In genomic region chr4:94214703-94215360, GRCh38 we compare ENCODE assay signal across 18 cellular contexts. TPM values are rescaled to one million over a fixed set of nuclear protein-coding genes. Genes with fewer than 3 reads are reported as not detected.
A peak's percentile ranks its signal among the peaks of the same experiment; 100 is the strongest.
DNase-seq lines count a peak whose midpoint lies in the region; ATAC-seq, FAIRE-seq and TF ChIP-seq lines count a peak whose summit lies in the region.
"Had no signal": no experiment of that assay in that cellular context is flagged by ENCODE, and none has a peak within 500 bp of the region (broad histone marks: within the 10 kb centered on the region; RNA-seq: fewer than 3 reads in every experiment).

No MANE protein-coding gene starts in this region.

- TF ChIP-seq EP300 in GM12878 (IDR thresholded peaks at IDR 0.05; ENCODE audit: borderline replicate concordance in 1 of 2, control insufficient read depth in 1 of 2, low read depth in 2 of 2, low read length in 2 of 2): no peak

- intact Hi-C loops in CD4-positive, alpha-beta memory T cell (cut with micrococcal nuclease): no loop called here
- intact Hi-C loops in GM12878 (cut with micrococcal nuclease; ENCODE audit: unreplicated experiment): no loop called here
- intact Hi-C loops in gastrocnemius medialis (cut with DNase I; ENCODE audit: low total_unique reads): no loop called here

- H3K79me2 ChIP-seq in GM12878 (ENCODE audit: control insufficient read depth, insufficient read depth, low read length): peaks cover 15% of the 10 kb centered on the region

- H3K27ac Mint-ChIP-seq in CD4-positive, alpha-beta memory T cell: peak overlapping the region in 6 of 7 donors; percentile 13 to 88 (median 42)

- H3K9me3 Mint-ChIP-seq in CD4-positive, alpha-beta memory T cell: peaks cover 0 to 3% (median 0%) of the 10 kb centered on the region in 8 donors

- no peak for DNase-seq in CD4-positive, alpha-beta memory T cell
- DNase-seq in GM12878 (ENCODE audit: low read depth, low spot score): no peak
- no peak for DNase-seq in gastrocnemius medialis
- DNase-seq in C1 segment of cervical spinal cord (lab: John Stamatoyannopoulos, UW): no peak
- DNase-seq: dermis blood vessel endothelial cell, foreskin melanocyte, left cardiac atrium, NCI-H1105, NCI-H2107, NCI-H526, spleen, WERI-Rb-1 had no signal

- TF ChIP-seq RAD21 in GM12878 (IDR thresholded peaks at IDR 0.05; ENCODE audit: insufficient read depth, low read depth, low read length): no peak

- in situ Hi-C loops in GM12878 (cut with MboI): no loop called here
- in situ Hi-C loops in gastrocnemius medialis (cut with MboI; ENCODE audit: low sequenced_read_pairs in 4 of 4): no loop called here

- 81% methylated on average over 5 of the region's 5 CpGs for WGBS in GM12878 (ENCODE audit: insufficient coverage, insufficient replicate concordance, low lambda C conversion rate, missing lambda C conversion rate)

- FAIRE-seq in GM12878 (lab: Jason Lieb, UNC): no peak

- H4K20me1 ChIP-seq in GM12878 (ENCODE audit: control insufficient read depth, insufficient read depth): no peaks in the 10 kb centered on the region

- no peaks in the 10 kb centered on the region for H3K27me3 ChIP-seq in CD4-positive, alpha-beta memory T cell (ENCODE audit: insufficient read depth, low read length)
- H3K27me3 ChIP-seq in GM12878 (replicated peaks in 1 of 2; ENCODE audit: control insufficient read depth in 2 of 2, insufficient read depth in 2 of 2, low read length in 1 of 2) (no peaks in the 10 kb centered on the region), gastrocnemius medialis (no peaks in the 10 kb centered on the region)
- H3K27me3 ChIP-seq: spleen had no signal

- no TSS peak for BruUV-seq in GM12878 (replicated peaks; lab: Mats Ljungman, UMichigan)

- RAD21 ChIA-PET in GM12878 (lab: Charles Lee; ENCODE audit: unreplicated experiment): no interaction called here

- H3K36me3 Mint-ChIP-seq in CD4-positive, alpha-beta memory T cell: peaks cover 56 to 60% of the 10 kb centered on the region in 2 donors

- POLR2A ChIA-PET in CD4-positive, alpha-beta memory T cell (lab: Charles Lee; ENCODE audit: partially characterized antibody): no interaction called here
- POLR2A ChIA-PET in GM12878 (lab: Charles Lee): no interaction called here

- no peak overlapping the region for H3K4me2 ChIP-seq in GM12878 (ENCODE audit: control insufficient read depth, insufficient read depth)
- H3K4me2 ChIP-seq: KMS-11 had no signal

- H3K9me3 ChIP-seq in CD4-positive, alpha-beta memory T cell (ENCODE audit: control insufficient read depth in 1 of 2, low read length in 2 of 2): no peaks in the 10 kb centered on the region
- peaks cover 2% of the 10 kb centered on the region; the same call in 1 of the 3 replicates for H3K9me3 ChIP-seq in GM12878 (replicated peaks; ENCODE audit: control insufficient read depth, insufficient read depth, low read length)
- H3K9me3 ChIP-seq in gastrocnemius medialis: no peaks in the 10 kb centered on the region
- H3K9me3 ChIP-seq: spleen had no signal

- H3K4me1 Mint-ChIP-seq in CD4-positive, alpha-beta memory T cell: peaks cover 31 to 58% (median 51%) of the 10 kb centered on the region in 4 donors

- ATAC-seq in GM18498 (IDR thresholded peaks at IDR 0.05; ENCODE audit: unreplicated experiment) (peak; percentile 80), HG03439 (IDR thresholded peaks at IDR 0.05; ENCODE audit: unreplicated experiment) (peak; percentile 74), GM12878 (peak; percentile 81), SK-N-SH treated with all-trans-retinoic acid at 6 μM for 48 hours (no peak), gastrocnemius medialis (no peak)
- ATAC-seq: left cardiac atrium, Right ventricle myocardium inferior had no signal

- no peak for TF ChIP-seq POLR2A in GM12878 (IDR thresholded peaks at IDR 0.05; ENCODE audit: low read depth, low read length)
- TF ChIP-seq POLR2A in gastrocnemius medialis (IDR thresholded peaks at IDR 0.05): no peak

- peaks cover 32% of the 10 kb centered on the region for H3K4me1 ChIP-seq in CD4-positive, alpha-beta memory T cell (ENCODE audit: insufficient read depth, low read length)
- H3K4me1 ChIP-seq in GM12878 (ENCODE audit: control insufficient read depth, insufficient read depth, low read length) (no peaks in the 10 kb centered on the region), gastrocnemius medialis (peaks cover 6 to 10% of the 10 kb centered on the region in 2 donors)

- CTCF ChIA-PET in CD4-positive, alpha-beta memory T cell (lab: Charles Lee; ENCODE audit: partially characterized antibody): no interaction called here
- CTCF ChIA-PET in GM12878 (lab: Yijun Ruan, JAX): no interaction called here

- SMC1A ChIA-PET in GM12878 (lab: Charles Lee; ENCODE audit: uncharacterized antibody, unreplicated experiment): no interaction called here

- TF ChIP-seq CTCF in GM12878 (IDR thresholded peaks at IDR 0.05 in 2 of 3, conservative IDR thresholded peaks at IDR 0.05 in 1 of 3; ENCODE audit: control insufficient read depth in 2 of 3, extremely low read depth in 1 of 3, insufficient read depth in 1 of 3, low read depth in 3 of 3, low read length in 3 of 3) (no peak), gastrocnemius medialis (IDR thresholded peaks at IDR 0.05 in 4 of 5, conservative IDR thresholded peaks at IDR 0.05 in 1 of 5) (no peak)

- no peak overlapping the region for H3K4me3 ChIP-seq in CD4-positive, alpha-beta memory T cell (ENCODE audit: low read length in 2 of 2)
- no peak overlapping the region for H3K4me3 ChIP-seq in GM12878
- no peak overlapping the region for H3K4me3 ChIP-seq in gastrocnemius medialis
- H3K4me3 ChIP-seq: spleen had no signal

- H3K27me3 Mint-ChIP-seq in CD4-positive, alpha-beta memory T cell: no peaks in the 10 kb centered on the region

- H3K27ac ChIP-seq in CD4-positive, alpha-beta memory T cell (ENCODE audit: low read depth, low read length): no peak overlapping the region
- no peak overlapping the region for H3K27ac ChIP-seq in GM12878 (ENCODE audit: control insufficient read depth, insufficient read depth)
- no peak overlapping the region for H3K27ac ChIP-seq in gastrocnemius medialis
- H3K27ac ChIP-seq: epithelial cell of prostate, KMS-11, spleen, WERI-Rb-1 had no signal

- no peak overlapping the region for H3K9ac ChIP-seq in GM12878 (ENCODE audit: control insufficient read depth, insufficient read depth, low read length)
- H3K9ac ChIP-seq: KMS-11 had no signal

- peaks cover 8% of the 10 kb centered on the region for H3K36me3 ChIP-seq in CD4-positive, alpha-beta memory T cell (ENCODE audit: insufficient read depth, low read length)
- peaks cover 0 to 17% of the 10 kb centered on the region in 2 experiments; a peak in 1 of 4 replicates for H3K36me3 ChIP-seq in GM12878 (ENCODE audit: control insufficient read depth in 2 of 2, insufficient read depth in 2 of 2, low read length in 1 of 2)
- H3K36me3 ChIP-seq in gastrocnemius medialis: peaks cover 0 to 33% of the 10 kb centered on the region in 2 donors

- no peak overlapping the region for H2AFZ ChIP-seq in GM12878 (ENCODE audit: control insufficient read depth, low read depth, low read length)

- peak overlapping the region in 4 of 8 donors; percentile 4 to 58 (median 34) for H3K4me3 Mint-ChIP-seq in CD4-positive, alpha-beta memory T cell

TF ChIP-seq in GM12878, 131 proteins besides CTCF, POLR2A, EP300 and RAD21 (continues in another document):
- TF ChIP-seq SPI1 (IDR thresholded peaks at IDR 0.05; ENCODE audit: borderline replicate concordance, insufficient read depth, low read depth, low read length) (no peak), ATF7 (IDR thresholded peaks at IDR 0.05; ENCODE audit: low read depth) (0 out of 2 replicates have a peak, but pooled peaks have one; percentile 24)

TF ChIP-seq in SK-N-SH treated with all-trans-retinoic acid at 6 μM for 48 hours, 23 proteins besides CTCF, POLR2A, EP300 and RAD21 (continues in another document):
- no peak for TF ChIP-seq ARNTL (CRISPR knock-in tag; IDR thresholded peaks at IDR 0.05; ENCODE audit: borderline replicate concordance, low read depth)
- TF ChIP-seq PPARA (CRISPR knock-in tag; IDR thresholded peaks at IDR 0.05; ENCODE audit: borderline replicate concordance): no peak
- TF ChIP-seq RARB (CRISPR knock-in tag; IDR thresholded peaks at IDR 0.05): no peak
- no peak for TF ChIP-seq ESRRG (CRISPR knock-in tag; IDR thresholded peaks at IDR 0.05)
- no peak for TF ChIP-seq ZNF70 (CRISPR knock-in tag; IDR thresholded peaks at IDR 0.05)
- no peak for TF ChIP-seq TOX (CRISPR knock-in tag; IDR thresholded peaks at IDR 0.05; ENCODE audit: borderline replicate concordance)
- no peak for TF ChIP-seq OSR1 (CRISPR knock-in tag; IDR thresholded peaks at IDR 0.05)
- TF ChIP-seq ZC3H10 (CRISPR knock-in tag; IDR thresholded peaks at IDR 0.05): no peak

RNA-seq across cellular contexts. Expression of gene SMARCAD1, which starts 7.2 kb away (rescaled TPM):
- 10 to 100 TPM; 28.7 to 30.7 TPM for total RNA-seq in CD4-positive, alpha-beta memory T cell
- polyA plus RNA-seq in CD4-positive, alpha-beta memory T cell: 10 to 100 TPM; 13.4 to 14.0 TPM
- 125 and 131 TPM in 2 replicates for total RNA-seq in GM12878 (2013; cell fraction: nucleolus; rRNA removed)
- total RNA-seq in GM12878 (2014; rRNA removed) (27.8 and 38.0 TPM in 2 replicates), GM12878 (2014; rRNA removed; fragmentation: Illumina TruSeq; extraction: Trizol) (38.9 and 39.6 TPM in 2 replicates), GM12878 (2021) (26.0 and 28.2 TPM in 2 replicates), gastrocnemius medialis (10 to 100 TPM in 1 of 4 donors, 1 to 10 TPM in 3; 5.7 to 16.9 (median 8.0) TPM)
- 5.5 TPM for polyA plus RNA-seq in GM12878 (2011; ENCODE audit: low read depth)
- polyA plus RNA-seq in GM12878 (2011; rRNA removed) (41.2 and 69.4 TPM in 2 replicates), GM12878 (2014; fragmentation: Illumina TruSeq; extraction: Trizol) (31.2 and 37.8 TPM in 2 replicates), GM12878 (2014; fragmentation: Nextera tagmentation; extraction: Ambion mirVana) (1 to 10 TPM; 7.6 to 9.2 TPM), GM12878 (2014; rRNA removed) (16.9 and 19.5 TPM in 2 replicates), GM12878 (2016; fragmentation: Nextera tagmentation; extraction: Ambion mirVana) (10 to 100 TPM; 25.9 to 27.5 TPM)
- 10.0 and 11.7 TPM in 2 replicates for polyA plus RNA-seq in GM12878 (2011; cell fraction: cytosol; rRNA removed)
- polyA plus RNA-seq in GM12878 (2011; cell fraction: nucleus; rRNA removed): 43.4 and 47.2 TPM in 2 replicates
- 10.2 and 15.3 TPM in 2 replicates for polyA plus RNA-seq in GM12878 (2012)
- 29.2 and 51.3 TPM in 2 replicates for polyA minus RNA-seq in GM12878 (2011; rRNA and poly(A)+ RNA removed)
- polyA minus RNA-seq in GM12878 (2011; cell fraction: cytosol; rRNA and poly(A)+ RNA removed): 12.4 and 15.9 TPM in 2 replicates
- polyA minus RNA-seq in GM12878 (2011; cell fraction: nucleus; rRNA and poly(A)+ RNA removed): 34.5 and 54.7 TPM in 2 replicates

Comparison
In these comparisons a context has a peak if more than half of its experiments do, and no peak if none do; other contexts are left out.
1. ATAC-seq: peak in GM18498 (single experiment), HG03439 (single experiment) and GM12878 (single experiment); none in SK-N-SH treated with all-trans-retinoic acid at 6 μM for 48 hours (single experiment) and gastrocnemius medialis (0 of 2).